20 cellular contexts compared by ENCODE assay signal in genomic region chr2:61091485-61091884, GRCh38. TPM values are rescaled to one million over a fixed set of nuclear protein-coding genes. Genes with fewer than 3 reads are reported as not detected.
A peak's percentile ranks its signal among the peaks of the same experiment; 100 is the strongest.
DNase-seq lines count a peak whose midpoint lies in the region; ATAC-seq, FAIRE-seq and TF ChIP-seq lines count a peak whose summit lies in the region.
"Had no signal": no experiment of that assay in that cellular context is flagged by ENCODE, and none has a peak within 500 bp of the region (broad histone marks: within the 10 kb centered on the region; RNA-seq: fewer than 3 reads in every experiment).

No MANE protein-coding gene starts in this region.

- H3K36me3 ChIP-seq in HEK293 (ENCODE audit: control insufficient read depth in 2 of 2, insufficient read depth in 1 of 2, low read length in 2 of 2) (peaks cover 27 to 46% of the 10 kb centered on the region in 2 experiments), kidney (ENCODE audit: control insufficient read depth in 1 of 2, insufficient read depth in 2 of 2, low read length in 2 of 2) (no peaks in the 10 kb centered on the region), suprapubic skin (peaks cover 22% of the 10 kb centered on the region), hepatocyte (replicated peaks; ENCODE audit: insufficient read depth, low read depth) (no peaks in the 10 kb centered on the region)

- no peak overlapping the region for H3K27ac ChIP-seq in HEK293 (ENCODE audit: extremely low read depth, low read depth, low read length)
- H3K27ac ChIP-seq in kidney (ENCODE audit: low read depth in 2 of 2, low read length in 2 of 2), result no peak overlapping the region
- no peak overlapping the region for H3K27ac ChIP-seq in suprapubic skin
- no peak overlapping the region for H3K27ac ChIP-seq in hepatocyte
- H3K27ac ChIP-seq: BLaER1, C4-2B had no signal

- TF ChIP-seq EP300 in suprapubic skin (IDR thresholded peaks at IDR 0.05), result no peak

- CTCF ChIA-PET in HEK293 (lab: Yijun Ruan, JAX), result no interaction called here

- H3K4me1 ChIP-seq in HEK293 (ENCODE audit: control insufficient read depth, insufficient read depth, low read length) (no peaks in the 10 kb centered on the region), kidney (ENCODE audit: control insufficient read depth in 1 of 2, insufficient read depth in 1 of 2, low read depth in 1 of 2, low read length in 2 of 2) (no peaks in the 10 kb centered on the region), suprapubic skin (no peaks in the 10 kb centered on the region), hepatocyte (ENCODE audit: insufficient read depth) (no peaks in the 10 kb centered on the region)
- H3K4me1 ChIP-seq: BLaER1, Caco-2 had no signal

- POLR2A ChIA-PET in HEK293 (lab: Yijun Ruan, JAX), result interaction anchor here (0.7 kb wide), 1 partner anchor 47 kb away, joined by 3 read pairs; no protein-coding TSS in a partner anchor

- H3K4me2 ChIP-seq in hepatocyte, result no peak overlapping the region
- H3K4me2 ChIP-seq: BLaER1, GM23338 had no signal

- no peak overlapping the region for H3K4me3 ChIP-seq in HEK293 (ENCODE audit: low read depth, low read length)
- no peak overlapping the region for H3K4me3 ChIP-seq in epithelial cell of esophagus (ENCODE audit: low read length)
- no peak overlapping the region for H3K4me3 ChIP-seq in kidney (ENCODE audit: low read length in 2 of 2)
- H3K4me3 ChIP-seq in suprapubic skin, result no peak overlapping the region
- no peak overlapping the region for H3K4me3 ChIP-seq in hepatocyte
- H3K4me3 ChIP-seq: BLaER1, GM23338 had no signal

- H3K9me3 ChIP-seq in HEK293 (ENCODE audit: control insufficient read depth, insufficient read depth, low read depth, low read length) (no peaks in the 10 kb centered on the region), kidney (ENCODE audit: control insufficient read depth in 1 of 2, low read length in 2 of 2) (no peaks in the 10 kb centered on the region), suprapubic skin (no peaks in the 10 kb centered on the region), hepatocyte (ENCODE audit: low read depth) (no peaks in the 10 kb centered on the region)
- H3K9me3 ChIP-seq: BLaER1, Caco-2 had no signal

- H3K27me3 ChIP-seq in suprapubic skin (no peaks in the 10 kb centered on the region), hepatocyte (no peaks in the 10 kb centered on the region)
- H3K27me3 ChIP-seq: BLaER1 had no signal

- DNase-seq in DMS53 treated with DMSO at 0.1 percent for 48 hours (lab: John Stamatoyannopoulos, UW; ENCODE audit: unreplicated experiment) (peak; percentile 1), epithelial cell of esophagus (ENCODE audit: low read depth) (peak; percentile 11), kidney (no peak), suprapubic skin (ENCODE audit: low spot score in 2 of 2) (no peak), hepatocyte (ENCODE audit: low spot score) (no peak), amygdala (lab: John Stamatoyannopoulos, UW) (no peak)
- DNase-seq: Caco-2; CD4-positive, CD25-positive, alpha-beta regulatory T cell; CD8-positive, alpha-beta T cell; DMS153; DMS79 treated with DMSO at 0.1 percent for 48 hours; GF-D8; H9 had no signal

- ATAC-seq in HG03571 (IDR thresholded peaks at IDR 0.05; ENCODE audit: unreplicated experiment), result no peak
- ATAC-seq: CD8-positive, alpha-beta T cell; GM23338 had no signal

- TF ChIP-seq POLR2A in suprapubic skin (IDR thresholded peaks at IDR 0.05), result no peak

- H3K9me2 ChIP-seq in hepatocyte (replicated peaks; ENCODE audit: insufficient read depth), result no peaks in the 10 kb centered on the region

- no peak overlapping the region for H2AFZ ChIP-seq in hepatocyte
- H2AFZ ChIP-seq: GM23338 had no signal

- 91% methylated on average over 8 of the region's 8 CpGs for WGBS in suprapubic skin
- WGBS in hepatocyte (ENCODE audit: low lambda C conversion rate, missing lambda C conversion rate), result 91% methylated on average over 8 of the region's 8 CpGs

- intact Hi-C loops in kidney (cut with DNase I), result no loop called here

- H3K9ac ChIP-seq in kidney (ENCODE audit: low read length in 2 of 2), result no peak overlapping the region
- H3K9ac ChIP-seq: BLaER1 had no signal

- no peaks in the 10 kb centered on the region for H3K79me2 ChIP-seq in hepatocyte

- no peaks in the 10 kb centered on the region for H4K20me1 ChIP-seq in hepatocyte (ENCODE audit: insufficient read depth, poor library complexity, severe bottlenecking)
- H4K20me1 ChIP-seq: BLaER1 had no signal

- FAIRE-seq in kidney (lab: Jason Lieb, UNC), result peak; percentile 55
- FAIRE-seq: GM12891, GM18507 had no signal

- no peak for TF ChIP-seq CTCF in HEK293 (tag by site-specific recombination; IDR thresholded peaks at IDR 0.05)
- no peak for TF ChIP-seq CTCF in epithelial cell of esophagus (IDR thresholded peaks at IDR 0.05; ENCODE audit: insufficient read depth, low read depth, low read length, missing control alignments)
- TF ChIP-seq CTCF in kidney (IDR thresholded peaks at IDR 0.05; ENCODE audit: borderline replicate concordance, extremely low read depth, insufficient read depth), result no peak
- no peak for TF ChIP-seq CTCF in suprapubic skin (IDR thresholded peaks at IDR 0.05)
- no peak for TF ChIP-seq CTCF in hepatocyte (IDR thresholded peaks at IDR 0.05; ENCODE audit: poor library complexity)

TF ChIP-seq in HEK293, 187 proteins besides CTCF, POLR2A, EP300 and RAD21:
- TF ChIP-seq ZEB2 (tag by site-specific recombination; IDR thresholded peaks at IDR 0.05), result 0 out of 2 replicates have a peak, but pooled peaks have one; percentile 25
- TF ChIP-seq, protein P1, sequence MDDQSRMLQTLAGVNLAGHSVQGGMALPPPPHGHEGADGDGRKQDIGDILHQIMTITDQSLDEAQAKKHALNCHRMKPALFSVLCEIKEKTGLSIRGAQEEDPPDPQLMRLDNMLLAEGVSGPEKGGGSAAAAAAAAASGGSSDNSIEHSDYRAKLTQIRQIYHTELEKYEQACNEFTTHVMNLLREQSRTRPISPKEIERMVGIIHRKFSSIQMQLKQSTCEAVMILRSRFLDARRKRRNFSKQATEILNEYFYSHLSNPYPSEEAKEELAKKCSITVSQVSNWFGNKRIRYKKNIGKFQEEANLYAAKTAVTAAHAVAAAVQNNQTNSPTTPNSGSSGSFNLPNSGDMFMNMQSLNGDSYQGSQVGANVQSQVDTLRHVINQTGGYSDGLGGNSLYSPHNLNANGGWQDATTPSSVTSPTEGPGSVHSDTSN (CRISPR knock-in tag; IDR thresholded peaks at IDR 0.05), result no peak

RNA-seq across cellular contexts. Expression of gene SANBR, which starts 25.8 kb away (rescaled TPM):
- total RNA-seq in kidney (9.0 TPM), suprapubic skin (1 to 10 TPM; 2.7 to 7.9 (median 4.0) TPM), hepatocyte (5.8 and 8.0 TPM in 2 replicates)
- polyA plus RNA-seq in kidney (ENCODE audit: insufficient read depth, low read depth, low replicate concordance) (1.6 TPM), hepatocyte (4.1 and 6.2 TPM in 2 replicates)

Comparison
In these comparisons a context has a peak if more than half of its experiments do, and no peak if none do; other contexts are left out.
1. DNase-seq: peak in DMS53 treated with DMSO at 0.1 percent for 48 hours (single experiment) and epithelial cell of esophagus (single experiment); none in kidney (single experiment), suprapubic skin (0 of 2), hepatocyte (single experiment) and amygdala (0 of 56).